In genomic region chr13:39259371-39259770, GRCh38 we compare ENCODE assay signal across 1 cellular context.
TF ChIP-seq lines count a peak whose summit lies in the region.

No MANE protein-coding gene starts in this region.

TF ChIP-seq in IMR-90, 13 proteins besides CTCF, POLR2A, EP300 and RAD21:
- no peak for TF ChIP-seq SMC3 (IDR thresholded peaks at IDR 0.05; ENCODE audit: low read depth, low read length)
- TF ChIP-seq RFX5 (IDR thresholded peaks at IDR 0.05; ENCODE audit: low read depth, low read length): no peak
- no peak for TF ChIP-seq MXI1 (IDR thresholded peaks at IDR 0.05; ENCODE audit: borderline replicate concordance, low read depth, low read length)
- TF ChIP-seq RCOR1 (IDR thresholded peaks at IDR 0.05; ENCODE audit: insufficient replicate concordance, low read length): no peak
- TF ChIP-seq NFE2L2 (IDR thresholded peaks at IDR 0.05; ENCODE audit: low read depth, low read length): no peak
- no peak for TF ChIP-seq CEBPB (IDR thresholded peaks at IDR 0.05; ENCODE audit: low read depth, low read length)
- no peak for TF ChIP-seq BHLHE40 (IDR thresholded peaks at IDR 0.05; ENCODE audit: low read depth, low read length)
- TF ChIP-seq MAFK (IDR thresholded peaks at IDR 0.05; ENCODE audit: low read depth, low read length): no peak
- TF ChIP-seq ELK1 (IDR thresholded peaks at IDR 0.05; ENCODE audit: borderline replicate concordance, low read depth, low read length): no peak
- TF ChIP-seq MAZ (IDR thresholded peaks at IDR 0.05; ENCODE audit: borderline replicate concordance, low read depth, low read length): no peak
TF ChIP-seq in IMR-90: peak in this region for 0.
